ENCODE assay signal across 8 cellular contexts in genomic region chr19:49443366-49444099, GRCh38. TPM values are rescaled to one million over a fixed set of nuclear protein-coding genes. Genes with fewer than 3 reads are reported as not detected.
DNase-seq lines count a peak whose midpoint lies in the region; ATAC-seq and TF ChIP-seq lines count a peak whose summit lies in the region.

No MANE protein-coding gene starts in this region.

- H4K20me1 ChIP-seq in SK-N-SH (ENCODE audit: insufficient read depth) (no peaks in the 10 kb centered on the region; the same call in 1 of the 2 replicates), osteoblast (ENCODE audit: insufficient read depth, low read length) (no peaks in the 10 kb centered on the region)

- H2AFZ ChIP-seq in SK-N-SH (ENCODE audit: low read depth) (peak overlapping the region; percentile 98), osteoblast (ENCODE audit: low read length) (peak overlapping the region; percentile 92)

- POLR2A ChIA-PET in SK-N-SH (lab: Yijun Ruan, JAX) = interaction anchor here (1.4 kb wide), 1 partner anchor 8 kb away, joined by 4 read pairs; the partner anchor contains the start of gene PIH1D1

- H3K27ac Mint-ChIP-seq in activated naive CD4-positive, alpha-beta T cell treated with anti-CD3 and anti-CD28 coated beads, Interleukin-2, amount 50 U/mL, for 24 hours = peak overlapping the region; percentile 68

- H3K4me3 Mint-ChIP-seq in activated naive CD4-positive, alpha-beta T cell treated with anti-CD3 and anti-CD28 coated beads, Interleukin-2, amount 50 U/mL, for 24 hours = peak overlapping the region; percentile 78

- TF ChIP-seq RAD21 in SK-N-SH (IDR thresholded peaks at IDR 0.05; ENCODE audit: low read length) = peak; percentile 66

- H3F3A ChIP-seq in SK-N-SH (replicated peaks; ENCODE audit: insufficient read depth) = peaks cover 23% of the 10 kb centered on the region

- H3K27me3 Mint-ChIP-seq in activated naive CD4-positive, alpha-beta T cell treated with anti-CD3 and anti-CD28 coated beads, Interleukin-2, amount 50 U/mL, for 24 hours = peaks cover 31% of the 10 kb centered on the region

- H3K4me1 ChIP-seq in SK-N-SH (ENCODE audit: control insufficient read depth in 1 of 2, insufficient read depth in 2 of 2, low read depth in 1 of 2, low read length in 1 of 2) = peaks cover 0 to 22% of the 10 kb centered on the region in 2 experiments; a peak in 1 of 4 replicates
- H3K4me1 ChIP-seq in osteoblast (ENCODE audit: insufficient read depth, low read length) = peaks cover 10% of the 10 kb centered on the region
- H3K4me1 ChIP-seq in thoracic aorta (ENCODE audit: control insufficient read depth in 1 of 2, low read depth in 2 of 2) = peaks cover 8 to 9% of the 10 kb centered on the region in 2 donors

- peaks cover 2% of the 10 kb centered on the region; the same call in 1 of the 2 replicates for H3K79me2 ChIP-seq in SK-N-SH (ENCODE audit: insufficient read depth)
- H3K79me2 ChIP-seq in osteoblast (ENCODE audit: insufficient read depth, low read length) = no peaks in the 10 kb centered on the region

- peak overlapping the region; percentile 54 to 79 for H3K27ac ChIP-seq in SK-N-SH (ENCODE audit: low read depth in 2 of 2, low read length in 1 of 2)
- no peak overlapping the region for H3K27ac ChIP-seq in osteoblast (ENCODE audit: low read depth, low read length)
- peak overlapping the region; percentile 28 to 72 for H3K27ac ChIP-seq in thoracic aorta

- peak overlapping the region; percentile 57; the same call in 1 of the 2 replicates for H3K9ac ChIP-seq in SK-N-SH

- peaks cover 39% of the 10 kb centered on the region for H3K4me1 Mint-ChIP-seq in activated naive CD4-positive, alpha-beta T cell treated with anti-CD3 and anti-CD28 coated beads, Interleukin-2, amount 50 U/mL, for 24 hours

- H3K4me2 ChIP-seq in SK-N-SH = peak overlapping the region; percentile 96
- H3K4me2 ChIP-seq in osteoblast (ENCODE audit: insufficient read depth, low read length) = peak overlapping the region; percentile 94

- peak; percentile 79 for ATAC-seq in HG02642 (IDR thresholded peaks at IDR 0.05; ENCODE audit: poor library complexity, unreplicated experiment)
- peak; percentile 73 for ATAC-seq in thoracic aorta (ENCODE audit: insufficient number of reproducible peaks, low FRiP score, low read depth)

- peaks cover 1% of the 10 kb centered on the region for H3K36me3 Mint-ChIP-seq in activated naive CD4-positive, alpha-beta T cell treated with anti-CD3 and anti-CD28 coated beads, Interleukin-2, amount 50 U/mL, for 24 hours

- under 1% methylated on average over 30 of the region's 47 CpGs for WGBS in SK-N-SH (ENCODE audit: low lambda C conversion rate)

- H3K36me3 ChIP-seq in SK-N-SH (replicated peaks in 1 of 2; ENCODE audit: control insufficient read depth in 1 of 2, insufficient read depth in 2 of 2, low read length in 1 of 2) (peaks cover 1 to 7% of the 10 kb centered on the region in 2 experiments), osteoblast (ENCODE audit: insufficient read depth, low read length) (peaks cover 3% of the 10 kb centered on the region), thoracic aorta (no peaks in the 10 kb centered on the region)

- H3K4me3 ChIP-seq in SK-N-SH (ENCODE audit: low read depth in 2 of 2, low read length in 1 of 2) (peak overlapping the region; percentile 62 to 66), osteoblast (ENCODE audit: insufficient read depth, low read length) (peak overlapping the region; percentile 76), thoracic aorta (peak overlapping the region; percentile 94)

- H3K9me3 ChIP-seq in SK-N-SH (no peaks in the 10 kb centered on the region), osteoblast (ENCODE audit: low read depth, low read length) (no peaks in the 10 kb centered on the region), thoracic aorta (no peaks in the 10 kb centered on the region)

- DNase-seq in GM10266 (ENCODE audit: extremely low spot score) = peak; percentile 94
- peak; percentile 83 for DNase-seq in NCI-H1092 (lab: John Stamatoyannopoulos, UW)
- peak; percentile 91 for DNase-seq in SK-N-SH
- DNase-seq in glomerular visceral epithelial cell (ENCODE audit: extremely low spot score) = peak; percentile 95
- DNase-seq in osteoblast (ENCODE audit: insufficient read length, low spot score, missing footprints) = peak; percentile 100
- DNase-seq in thoracic aorta (ENCODE audit: low spot score) = peak; percentile 89

- peaks cover 33% of the 10 kb centered on the region for H3K27me3 ChIP-seq in SK-N-SH (ENCODE audit: insufficient read depth)
- H3K27me3 ChIP-seq in osteoblast (ENCODE audit: insufficient read depth, low read length) = peaks cover 38% of the 10 kb centered on the region
- H3K27me3 ChIP-seq in thoracic aorta (replicated peaks; ENCODE audit: insufficient read depth) = no peaks in the 10 kb centered on the region

- CTCF ChIA-PET in SK-N-SH (lab: Yijun Ruan, JAX) = interaction anchor here (0.5 to 11.2 kb wide), 24 partner anchors 8 to 1273 kb away, joined by 3 to 149 read pairs (median 4); partner anchors contain the start of genes CGB7, DKKL1, KASH5 and PIH1D1

- no peaks in the 10 kb centered on the region for H3K9me2 ChIP-seq in SK-N-SH

- no peak for TF ChIP-seq EP300 in SK-N-SH (IDR thresholded peaks at IDR 0.05; ENCODE audit: borderline replicate concordance in 1 of 2, low read depth in 1 of 2, low read length in 1 of 2)

- TF ChIP-seq CTCF in GM10266 (IDR thresholded peaks at IDR 0.05; ENCODE audit: control insufficient read depth, insufficient read depth, low read depth, missing control alignments) = peak; percentile 97
- peak; percentile 91 for TF ChIP-seq CTCF in SK-N-SH (IDR thresholded peaks at IDR 0.05)
- TF ChIP-seq CTCF in osteoblast (IDR thresholded peaks at IDR 0.05; ENCODE audit: extremely low read depth, low read depth, low read length) = peak; percentile 66
- TF ChIP-seq CTCF in thoracic aorta (IDR thresholded peaks at IDR 0.05) = peak; percentile 84

- no peaks in the 10 kb centered on the region for H3K9me3 Mint-ChIP-seq in activated naive CD4-positive, alpha-beta T cell treated with anti-CD3 and anti-CD28 coated beads, Interleukin-2, amount 50 U/mL, for 24 hours

TF ChIP-seq in SK-N-SH, 30 proteins besides CTCF, POLR2A, EP300 and RAD21 (continues in another document):
- TF ChIP-seq CHD2 (IDR thresholded peaks at IDR 0.05; ENCODE audit: low read length, partially characterized antibody) (peak; percentile 89), NRF1 (IDR thresholded peaks at IDR 0.05; ENCODE audit: low read depth, low read length) (peak; percentile 29; the same call in 1 of the 2 replicates), SIN3A (IDR thresholded peaks at IDR 0.05; ENCODE audit: borderline replicate concordance, low read depth, low read length) (peak; percentile 53; the same call in 1 of the 2 replicates), GABPA (IDR thresholded peaks at IDR 0.05; ENCODE audit: low read depth) (peak; percentile 50), FOSL2 (IDR thresholded peaks at IDR 0.05; ENCODE audit: borderline replicate concordance, low read depth) (no peak)
- TF ChIP-seq, protein P1, sequence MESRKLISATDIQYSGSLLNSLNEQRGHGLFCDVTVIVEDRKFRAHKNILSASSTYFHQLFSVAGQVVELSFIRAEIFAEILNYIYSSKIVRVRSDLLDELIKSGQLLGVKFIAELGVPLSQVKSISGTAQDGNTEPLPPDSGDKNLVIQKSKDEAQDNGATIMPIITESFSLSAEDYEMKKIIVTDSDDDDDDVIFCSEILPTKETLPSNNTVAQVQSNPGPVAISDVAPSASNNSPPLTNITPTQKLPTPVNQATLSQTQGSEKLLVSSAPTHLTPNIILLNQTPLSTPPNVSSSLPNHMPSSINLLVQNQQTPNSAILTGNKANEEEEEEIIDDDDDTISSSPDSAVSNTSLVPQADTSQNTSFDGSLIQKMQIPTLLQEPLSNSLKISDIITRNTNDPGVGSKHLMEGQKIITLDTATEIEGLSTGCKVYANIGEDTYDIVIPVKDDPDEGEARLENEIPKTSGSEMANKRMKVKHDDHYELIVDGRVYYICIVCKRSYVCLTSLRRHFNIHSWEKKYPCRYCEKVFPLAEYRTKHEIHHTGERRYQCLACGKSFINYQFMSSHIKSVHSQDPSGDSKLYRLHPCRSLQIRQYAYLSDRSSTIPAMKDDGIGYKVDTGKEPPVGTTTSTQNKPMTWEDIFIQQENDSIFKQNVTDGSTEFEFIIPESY (IDR thresholded peaks at IDR 0.05; ENCODE audit: borderline replicate concordance, low read depth) = peak; percentile 72; the same call in 1 of the 2 replicates

RNA-seq across cellular contexts. Expression of gene SLC17A7, which starts 2.2 kb away (rescaled TPM):
- polyA plus RNA-seq in SK-N-SH (2012; rRNA removed) = 0.39 and 0.59 TPM in 2 replicates
- polyA plus RNA-seq in SK-N-SH (2012; cell fraction: cytosol; rRNA removed) = 0.21 and 0.33 TPM in 2 replicates
- polyA plus RNA-seq in SK-N-SH (2012; cell fraction: nucleus; rRNA removed) = 1.8 and 1.9 TPM in 2 replicates
- under 0.01 TPM in 2 replicates for total RNA-seq in osteoblast
- 1 to 10 TPM in 1 of 2 donors, under 1 TPM in 1; 0.54 to 2.8 TPM for total RNA-seq in thoracic aorta

RNA-seq across cellular contexts. Expression of gene PIH1D1, which starts 8.1 kb away (rescaled TPM):
- polyA plus RNA-seq in SK-N-SH (2012; rRNA removed) = 145 and 157 TPM in 2 replicates
- polyA plus RNA-seq in SK-N-SH (2012; cell fraction: cytosol; rRNA removed) = 112 and 120 TPM in 2 replicates
- 301 and 343 TPM in 2 replicates for polyA plus RNA-seq in SK-N-SH (2012; cell fraction: nucleus; rRNA removed)
- total RNA-seq in osteoblast (79.3 and 80.7 TPM in 2 replicates), thoracic aorta (10 to 100 TPM; 60.2 to 95.4 TPM)

RNA-seq across cellular contexts. Expression of gene ALDH16A1, which starts 9.5 kb away (rescaled TPM):
- 13.6 and 15.7 TPM in 2 replicates for polyA plus RNA-seq in SK-N-SH (2012; rRNA removed)
- polyA plus RNA-seq in SK-N-SH (2012; cell fraction: cytosol; rRNA removed) = 4.0 and 10.0 TPM in 2 replicates
- polyA plus RNA-seq in SK-N-SH (2012; cell fraction: nucleus; rRNA removed) = 44.6 and 65.5 TPM in 2 replicates
- 26.4 and 32.7 TPM in 2 replicates for total RNA-seq in osteoblast
- total RNA-seq in thoracic aorta = 10 to 100 TPM; 21.8 to 29.8 TPM

RNA-seq across cellular contexts. Expression of gene GFY, which starts 18.3 kb away (rescaled TPM):
- not detected in 2 replicates for polyA plus RNA-seq in SK-N-SH (2012; rRNA removed)
- polyA plus RNA-seq in SK-N-SH (2012; cell fraction: cytosol; rRNA removed) = not detected in 2 replicates
- not detected in 2 replicates for polyA plus RNA-seq in SK-N-SH (2012; cell fraction: nucleus; rRNA removed)
- total RNA-seq in osteoblast = not detected in 2 replicates
- total RNA-seq in thoracic aorta = not detected

RNA-seq across cellular contexts. Expression of gene PTH2, which starts 20.3 kb away (rescaled TPM):
- not detected in 2 replicates for polyA plus RNA-seq in SK-N-SH (2012; rRNA removed)
- polyA plus RNA-seq in SK-N-SH (2012; cell fraction: cytosol; rRNA removed) = not detected in 2 replicates
- polyA plus RNA-seq in SK-N-SH (2012; cell fraction: nucleus; rRNA removed) = not detected in 2 replicates
- not detected in 2 replicates for total RNA-seq in osteoblast
- total RNA-seq in thoracic aorta = not detected
